Comparison of ENCODE assay signal across 8 cellular contexts in genomic region chr7:106064836-106065559, GRCh38. TPM values are rescaled to one million over a fixed set of nuclear protein-coding genes. Genes with fewer than 3 reads are reported as not detected.
DNase-seq lines count a peak whose midpoint lies in the region; ATAC-seq and TF ChIP-seq lines count a peak whose summit lies in the region.

No MANE protein-coding gene starts in this region.

- peaks cover 44% of the 10 kb centered on the region for H3K4me1 ChIP-seq in Panc1 (ENCODE audit: control insufficient read depth, insufficient read depth, low read length)
- peaks cover 65% of the 10 kb centered on the region for H3K4me1 ChIP-seq in mucosa of stomach (ENCODE audit: control insufficient read depth, insufficient read depth, low read length)

- H3K27me3 ChIP-seq in H7 (ENCODE audit: control insufficient read depth, insufficient read depth, low read length) (no peaks in the 10 kb centered on the region), Panc1 (ENCODE audit: control insufficient read depth, insufficient read depth, low read length) (no peaks in the 10 kb centered on the region), mucosa of stomach (ENCODE audit: control insufficient read depth, insufficient read depth, low read length) (no peaks in the 10 kb centered on the region)

- ATAC-seq in Panc1: peak; percentile 94
- no peak for ATAC-seq in HG02759 (IDR thresholded peaks at IDR 0.05; ENCODE audit: unreplicated experiment)

- no peak for TF ChIP-seq CTCF in Panc1 (IDR thresholded peaks at IDR 0.05)
- TF ChIP-seq CTCF in epithelial cell of proximal tubule (conservative IDR thresholded peaks at IDR 0.05; ENCODE audit: low read depth, low read length): peak; percentile 17

- H3K36me3 ChIP-seq in H7 (replicated peaks; ENCODE audit: control insufficient read depth, insufficient read depth, low read length): no peaks in the 10 kb centered on the region
- no peaks in the 10 kb centered on the region for H3K36me3 ChIP-seq in Panc1 (ENCODE audit: control insufficient read depth, insufficient read depth, low read length)
- no peaks in the 10 kb centered on the region for H3K36me3 ChIP-seq in mucosa of stomach (ENCODE audit: control insufficient read depth, insufficient read depth, low read length)

- POLR2A ChIA-PET in Panc1 (lab: Charles Lee): no interaction called here

- CTCF ChIA-PET in Panc1 (lab: Charles Lee): interaction anchor here (0.6 kb wide), 1 partner anchor 92 kb away, joined by 7 read pairs; no protein-coding TSS in a partner anchor

- peak; percentile 53 for DNase-seq in H7
- DNase-seq in Panc1 (ENCODE audit: low read depth, low spot score): peak; percentile 81
- DNase-seq in epithelial cell of proximal tubule (ENCODE audit: low read depth): peak; percentile 90
- DNase-seq in stimulated activated CD4-positive, alpha-beta T cell treated with anti-CD3 and anti-CD28 coated beads, Interleukin-4, amount 100 ng/mL, for 1 hour: no peak
- no peak for DNase-seq in activated CD4-positive, alpha-beta T cell treated with anti-CD3 and anti-CD28 coated beads for 4 hours
- DNase-seq in NCI-H524 treated with DMSO at 0.1 percent for 48 hours (lab: John Stamatoyannopoulos, UW): no peak

- H3K27ac ChIP-seq in Panc1 (ENCODE audit: low read length): peak overlapping the region; percentile 90

- intact Hi-C loops in Panc1 (cut with micrococcal nuclease; ENCODE audit: unreplicated experiment): no loop called here

- H3K4me3 ChIP-seq in H7 (ENCODE audit: insufficient read depth, low read depth, low read length) (no peak overlapping the region), Panc1 (ENCODE audit: low read depth in 2 of 2, low read length in 2 of 2) (peak overlapping the region; percentile 12 to 41), epithelial cell of proximal tubule (ENCODE audit: low read depth, low read length) (peak overlapping the region; percentile 48), mucosa of stomach (ENCODE audit: low read length) (peak overlapping the region; percentile 23)

- H3K9me3 ChIP-seq in Panc1 (ENCODE audit: control insufficient read depth, insufficient read depth, low read depth, low read length): no peaks in the 10 kb centered on the region
- H3K9me3 ChIP-seq in mucosa of stomach (ENCODE audit: control insufficient read depth, low read length): no peaks in the 10 kb centered on the region

- in situ Hi-C loops in Panc1 (cut with HindIII; ENCODE audit: low pct_unique_long_range_greater_than_20kb, low sequenced_read_pairs): loop anchor here (25.0 kb wide), 1 partner anchor 97 kb away; no protein-coding TSS in a partner anchor

- BruUV-seq in Panc1 (replicated peaks; lab: Mats Ljungman, UMichigan): no TSS peak

- peak overlapping the region; percentile 27 for H3K9ac ChIP-seq in mucosa of stomach (ENCODE audit: low read length)

RNA-seq across cellular contexts. Expression of gene SYPL1, which starts 47.1 kb away (rescaled TPM):
- 25.2 and 30.7 TPM in 2 replicates for total RNA-seq in H7 (2014; rRNA removed; shearing (Covaris generic))
- total RNA-seq in Panc1 (2021; ENCODE audit: unreplicated experiment): 98.3 TPM
- 59.7 TPM for polyA plus RNA-seq in Panc1 (2012; ENCODE audit: insufficient read length)
- 62.2 and 64.5 TPM in 2 replicates for total RNA-seq in epithelial cell of proximal tubule

Comparison
In these comparisons a context has a peak if more than half of its experiments do, and no peak if none do; other contexts are left out.
1. DNase-seq: peak in H7 (single experiment), Panc1 (single experiment) and epithelial cell of proximal tubule (single experiment); none in stimulated activated CD4-positive, alpha-beta T cell treated with anti-CD3 and anti-CD28 coated beads, Interleukin-4, amount 100 ng/mL, for 1 hour (single experiment), activated CD4-positive, alpha-beta T cell treated with anti-CD3 and anti-CD28 coated beads for 4 hours (0 of 2) and NCI-H524 treated with DMSO at 0.1 percent for 48 hours (single experiment).